In the genomic region with DNA sequence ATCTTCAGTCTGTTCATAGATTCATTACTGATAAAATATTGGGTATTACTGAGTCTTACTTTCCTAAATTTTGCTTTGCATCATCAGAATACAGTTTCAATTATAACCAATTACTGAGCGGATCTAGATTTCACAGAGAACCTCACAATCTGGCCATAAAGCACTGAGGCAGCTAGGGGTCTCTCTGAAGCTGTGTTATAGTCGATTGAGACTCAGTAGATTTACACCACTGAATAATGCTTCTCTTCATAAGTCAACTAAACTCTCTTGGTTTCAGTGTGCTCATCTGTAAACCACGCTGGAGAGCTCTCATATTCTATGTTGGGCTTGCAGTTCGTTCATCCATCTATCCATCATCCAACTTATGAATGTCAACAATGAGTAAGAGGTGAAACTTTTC, we compare ENCODE assay signal across 1 cellular context.
TF ChIP-seq lines count a peak whose summit lies in the region.

No MANE protein-coding gene starts in this region.

TF ChIP-seq in GM23338, 12 proteins besides CTCF, POLR2A, EP300 and RAD21 (continued from another document):
- TF ChIP-seq, protein P1, sequence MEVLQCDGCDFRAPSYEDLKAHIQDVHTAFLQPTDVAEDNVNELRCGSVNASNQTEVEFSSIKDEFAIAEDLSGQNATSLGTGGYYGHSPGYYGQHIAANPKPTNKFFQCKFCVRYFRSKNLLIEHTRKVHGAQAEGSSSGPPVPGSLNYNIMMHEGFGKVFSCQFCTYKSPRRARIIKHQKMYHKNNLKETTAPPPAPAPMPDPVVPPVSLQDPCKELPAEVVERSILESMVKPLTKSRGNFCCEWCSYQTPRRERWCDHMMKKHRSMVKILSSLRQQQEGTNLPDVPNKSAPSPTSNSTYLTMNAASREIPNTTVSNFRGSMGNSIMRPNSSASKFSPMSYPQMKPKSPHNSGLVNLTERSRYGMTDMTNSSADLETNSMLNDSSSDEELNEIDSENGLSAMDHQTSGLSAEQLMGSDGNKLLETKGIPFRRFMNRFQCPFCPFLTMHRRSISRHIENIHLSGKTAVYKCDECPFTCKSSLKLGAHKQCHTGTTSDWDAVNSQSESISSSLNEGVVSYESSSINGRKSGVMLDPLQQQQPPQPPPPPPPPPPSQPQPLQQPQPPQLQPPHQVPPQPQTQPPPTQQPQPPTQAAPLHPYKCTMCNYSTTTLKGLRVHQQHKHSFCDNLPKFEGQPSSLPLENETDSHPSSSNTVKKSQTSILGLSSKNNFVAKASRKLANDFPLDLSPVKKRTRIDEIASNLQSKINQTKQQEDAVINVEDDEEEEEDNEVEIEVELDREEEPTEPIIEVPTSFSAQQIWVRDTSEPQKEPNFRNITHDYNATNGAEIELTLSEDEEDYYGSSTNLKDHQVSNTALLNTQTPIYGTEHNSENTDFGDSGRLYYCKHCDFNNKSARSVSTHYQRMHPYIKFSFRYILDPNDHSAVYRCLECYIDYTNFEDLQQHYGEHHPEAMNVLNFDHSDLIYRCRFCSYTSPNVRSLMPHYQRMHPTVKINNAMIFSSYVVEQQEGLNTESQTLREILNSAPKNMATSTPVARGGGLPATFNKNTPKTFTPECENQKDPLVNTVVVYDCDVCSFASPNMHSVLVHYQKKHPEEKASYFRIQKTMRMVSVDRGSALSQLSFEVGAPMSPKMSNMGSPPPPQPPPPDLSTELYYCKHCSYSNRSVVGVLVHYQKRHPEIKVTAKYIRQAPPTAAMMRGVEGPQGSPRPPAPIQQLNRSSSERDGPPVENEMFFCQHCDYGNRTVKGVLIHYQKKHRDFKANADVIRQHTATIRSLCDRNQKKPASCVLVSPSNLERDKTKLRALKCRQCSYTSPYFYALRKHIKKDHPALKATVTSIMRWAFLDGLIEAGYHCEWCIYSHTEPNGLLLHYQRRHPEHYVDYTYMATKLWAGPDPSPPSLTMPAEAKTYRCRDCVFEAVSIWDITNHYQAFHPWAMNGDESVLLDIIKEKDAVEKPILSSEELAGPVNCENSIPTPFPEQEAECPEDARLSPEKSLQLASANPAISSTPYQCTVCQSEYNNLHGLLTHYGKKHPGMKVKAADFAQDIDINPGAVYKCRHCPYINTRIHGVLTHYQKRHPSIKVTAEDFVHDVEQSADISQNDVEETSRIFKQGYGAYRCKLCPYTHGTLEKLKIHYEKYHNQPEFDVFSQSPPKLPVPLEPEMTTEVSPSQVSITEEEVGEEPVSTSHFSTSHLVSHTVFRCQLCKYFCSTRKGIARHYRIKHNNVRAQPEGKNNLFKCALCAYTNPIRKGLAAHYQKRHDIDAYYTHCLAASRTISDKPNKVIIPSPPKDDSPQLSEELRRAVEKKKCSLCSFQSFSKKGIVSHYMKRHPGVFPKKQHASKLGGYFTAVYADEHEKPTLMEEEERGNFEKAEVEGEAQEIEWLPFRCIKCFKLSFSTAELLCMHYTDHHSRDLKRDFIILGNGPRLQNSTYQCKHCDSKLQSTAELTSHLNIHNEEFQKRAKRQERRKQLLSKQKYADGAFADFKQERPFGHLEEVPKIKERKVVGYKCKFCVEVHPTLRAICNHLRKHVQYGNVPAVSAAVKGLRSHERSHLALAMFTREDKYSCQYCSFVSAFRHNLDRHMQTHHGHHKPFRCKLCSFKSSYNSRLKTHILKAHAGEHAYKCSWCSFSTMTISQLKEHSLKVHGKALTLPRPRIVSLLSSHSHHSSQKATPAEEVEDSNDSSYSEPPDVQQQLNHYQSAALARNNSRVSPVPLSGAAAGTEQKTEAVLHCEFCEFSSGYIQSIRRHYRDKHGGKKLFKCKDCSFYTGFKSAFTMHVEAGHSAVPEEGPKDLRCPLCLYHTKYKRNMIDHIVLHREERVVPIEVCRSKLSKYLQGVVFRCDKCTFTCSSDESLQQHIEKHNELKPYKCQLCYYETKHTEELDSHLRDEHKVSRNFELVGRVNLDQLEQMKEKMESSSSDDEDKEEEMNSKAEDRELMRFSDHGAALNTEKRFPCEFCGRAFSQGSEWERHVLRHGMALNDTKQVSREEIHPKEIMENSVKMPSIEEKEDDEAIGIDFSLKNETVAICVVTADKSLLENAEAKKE (CRISPR knock-in tag; IDR thresholded peaks at IDR 0.05) = no peak
- TF ChIP-seq JUNB (IDR thresholded peaks at IDR 0.05; ENCODE audit: unreplicated experiment) (no peak), ZNF114 (CRISPR knock-in tag; IDR thresholded peaks at IDR 0.05) (no peak), ZNF331 (CRISPR knock-in tag; IDR thresholded peaks at IDR 0.05; ENCODE audit: low read depth) (no peak), POLR2AphosphoS5 (IDR thresholded peaks at IDR 0.05; ENCODE audit: low read depth) (no peak), EZH2 (IDR thresholded peaks at IDR 0.05; ENCODE audit: low read depth, unreplicated experiment) (no peak), EZH2phosphoT487 (IDR thresholded peaks at IDR 0.05; ENCODE audit: unreplicated experiment) (no peak), STAT1 (IDR thresholded peaks at IDR 0.05; ENCODE audit: unreplicated experiment) (no peak), NANOG (IDR thresholded peaks at IDR 0.05; ENCODE audit: borderline replicate concordance) (no peak)
- TF ChIP-seq, protein P2, sequence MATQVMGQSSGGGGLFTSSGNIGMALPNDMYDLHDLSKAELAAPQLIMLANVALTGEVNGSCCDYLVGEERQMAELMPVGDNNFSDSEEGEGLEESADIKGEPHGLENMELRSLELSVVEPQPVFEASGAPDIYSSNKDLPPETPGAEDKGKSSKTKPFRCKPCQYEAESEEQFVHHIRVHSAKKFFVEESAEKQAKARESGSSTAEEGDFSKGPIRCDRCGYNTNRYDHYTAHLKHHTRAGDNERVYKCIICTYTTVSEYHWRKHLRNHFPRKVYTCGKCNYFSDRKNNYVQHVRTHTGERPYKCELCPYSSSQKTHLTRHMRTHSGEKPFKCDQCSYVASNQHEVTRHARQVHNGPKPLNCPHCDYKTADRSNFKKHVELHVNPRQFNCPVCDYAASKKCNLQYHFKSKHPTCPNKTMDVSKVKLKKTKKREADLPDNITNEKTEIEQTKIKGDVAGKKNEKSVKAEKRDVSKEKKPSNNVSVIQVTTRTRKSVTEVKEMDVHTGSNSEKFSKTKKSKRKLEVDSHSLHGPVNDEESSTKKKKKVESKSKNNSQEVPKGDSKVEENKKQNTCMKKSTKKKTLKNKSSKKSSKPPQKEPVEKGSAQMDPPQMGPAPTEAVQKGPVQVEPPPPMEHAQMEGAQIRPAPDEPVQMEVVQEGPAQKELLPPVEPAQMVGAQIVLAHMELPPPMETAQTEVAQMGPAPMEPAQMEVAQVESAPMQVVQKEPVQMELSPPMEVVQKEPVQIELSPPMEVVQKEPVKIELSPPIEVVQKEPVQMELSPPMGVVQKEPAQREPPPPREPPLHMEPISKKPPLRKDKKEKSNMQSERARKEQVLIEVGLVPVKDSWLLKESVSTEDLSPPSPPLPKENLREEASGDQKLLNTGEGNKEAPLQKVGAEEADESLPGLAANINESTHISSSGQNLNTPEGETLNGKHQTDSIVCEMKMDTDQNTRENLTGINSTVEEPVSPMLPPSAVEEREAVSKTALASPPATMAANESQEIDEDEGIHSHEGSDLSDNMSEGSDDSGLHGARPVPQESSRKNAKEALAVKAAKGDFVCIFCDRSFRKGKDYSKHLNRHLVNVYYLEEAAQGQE (IDR thresholded peaks at IDR 0.05; ENCODE audit: unreplicated experiment) = no peak
- TF ChIP-seq, protein P3, sequence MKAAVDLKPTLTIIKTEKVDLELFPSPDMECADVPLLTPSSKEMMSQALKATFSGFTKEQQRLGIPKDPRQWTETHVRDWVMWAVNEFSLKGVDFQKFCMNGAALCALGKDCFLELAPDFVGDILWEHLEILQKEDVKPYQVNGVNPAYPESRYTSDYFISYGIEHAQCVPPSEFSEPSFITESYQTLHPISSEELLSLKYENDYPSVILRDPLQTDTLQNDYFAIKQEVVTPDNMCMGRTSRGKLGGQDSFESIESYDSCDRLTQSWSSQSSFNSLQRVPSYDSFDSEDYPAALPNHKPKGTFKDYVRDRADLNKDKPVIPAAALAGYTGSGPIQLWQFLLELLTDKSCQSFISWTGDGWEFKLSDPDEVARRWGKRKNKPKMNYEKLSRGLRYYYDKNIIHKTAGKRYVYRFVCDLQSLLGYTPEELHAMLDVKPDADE (IDR thresholded peaks at IDR 0.05) = no peak
TF ChIP-seq in GM23338: peak in this region for 0.
